In the genomic region with DNA sequence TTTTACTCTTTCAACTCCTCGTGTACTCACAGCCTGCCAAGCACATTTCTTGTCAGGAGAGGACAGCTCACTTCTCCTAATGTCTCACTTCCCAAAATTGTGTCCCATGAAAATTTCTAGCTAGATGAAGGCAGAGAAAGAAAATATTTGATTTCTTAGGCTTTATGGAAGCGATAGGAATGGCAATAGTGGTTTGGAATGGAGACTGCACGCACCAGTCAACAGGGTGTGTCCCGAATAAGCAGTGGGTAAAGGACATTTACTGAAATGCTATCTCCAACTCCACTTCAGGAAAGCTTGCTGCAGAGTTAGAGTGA, we compare ENCODE assay signal across 1 cellular context.
TF ChIP-seq lines count a peak whose summit lies in the region.

No MANE protein-coding gene starts in this region.

TF ChIP-seq in HepG2, 621 proteins besides CTCF, POLR2A, EP300 and RAD21 (continues in another document):
- TF ChIP-seq, protein P1, sequence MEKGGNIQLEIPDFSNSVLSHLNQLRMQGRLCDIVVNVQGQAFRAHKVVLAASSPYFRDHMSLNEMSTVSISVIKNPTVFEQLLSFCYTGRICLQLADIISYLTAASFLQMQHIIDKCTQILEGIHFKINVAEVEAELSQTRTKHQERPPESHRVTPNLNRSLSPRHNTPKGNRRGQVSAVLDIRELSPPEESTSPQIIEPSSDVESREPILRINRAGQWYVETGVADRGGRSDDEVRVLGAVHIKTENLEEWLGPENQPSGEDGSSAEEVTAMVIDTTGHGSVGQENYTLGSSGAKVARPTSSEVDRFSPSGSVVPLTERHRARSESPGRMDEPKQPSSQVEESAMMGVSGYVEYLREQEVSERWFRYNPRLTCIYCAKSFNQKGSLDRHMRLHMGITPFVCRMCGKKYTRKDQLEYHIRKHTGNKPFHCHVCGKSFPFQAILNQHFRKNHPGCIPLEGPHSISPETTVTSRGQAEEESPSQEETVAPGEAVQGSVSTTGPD (CRISPR knock-in tag; IDR thresholded peaks at IDR 0.05), result 0 out of 2 replicates have a peak, but pooled peaks have one; percentile 34
- TF ChIP-seq ZMYM4 (CRISPR knock-in tag; IDR thresholded peaks at IDR 0.05) (peak; percentile 34; the same call in 1 of the 2 replicates), SOX13 (IDR thresholded peaks at IDR 0.05) (no peak), SOX13 (CRISPR knock-in tag; conservative IDR thresholded peaks at IDR 0.05 in 1 of 2, IDR thresholded peaks at IDR 0.05 in 1 of 2) (0 out of 4 replicates have a peak, but pooled peaks of 1 of the 2 experiments have one; percentile 5), ZNF75D (CRISPR knock-in tag; IDR thresholded peaks at IDR 0.05; ENCODE audit: borderline replicate concordance) (no peak), TBP (CRISPR knock-in tag; IDR thresholded peaks at IDR 0.05) (no peak), SNAI1 (CRISPR knock-in tag; IDR thresholded peaks at IDR 0.05; ENCODE audit: borderline replicate concordance) (0 out of 2 replicates have a peak, but pooled peaks have one; percentile 57), ZNF30 (CRISPR knock-in tag; IDR thresholded peaks at IDR 0.05) (no peak), ZNF160 (CRISPR knock-in tag; IDR thresholded peaks at IDR 0.05) (no peak), NR2F6 (IDR thresholded peaks at IDR 0.05) (no peak), NR2F6 (CRISPR knock-in tag; IDR thresholded peaks at IDR 0.05) (no peak), ZNF577 (CRISPR knock-in tag; IDR thresholded peaks at IDR 0.05; ENCODE audit: borderline replicate concordance, low read depth) (no peak), TAF1 (CRISPR knock-in tag; IDR thresholded peaks at IDR 0.05) (0 out of 2 replicates have a peak, but pooled peaks have one; percentile 30), MAZ (IDR thresholded peaks at IDR 0.05; ENCODE audit: borderline replicate concordance, low read depth, low read length) (no peak), MAZ (CRISPR knock-in tag; IDR thresholded peaks at IDR 0.05; ENCODE audit: low read depth) (no peak), ATF7-NPFF (CRISPR knock-in tag; IDR thresholded peaks at IDR 0.05; ENCODE audit: low read depth) (no peak), SPEN (CRISPR knock-in tag; IDR thresholded peaks at IDR 0.05; ENCODE audit: low read depth) (no peak)
- TF ChIP-seq, protein P2, sequence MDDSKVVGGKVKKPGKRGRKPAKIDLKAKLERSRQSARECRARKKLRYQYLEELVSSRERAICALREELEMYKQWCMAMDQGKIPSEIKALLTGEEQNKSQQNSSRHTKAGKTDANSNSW (CRISPR knock-in tag; IDR thresholded peaks at IDR 0.05; ENCODE audit: borderline replicate concordance), result no peak
- TF ChIP-seq, protein P3, sequence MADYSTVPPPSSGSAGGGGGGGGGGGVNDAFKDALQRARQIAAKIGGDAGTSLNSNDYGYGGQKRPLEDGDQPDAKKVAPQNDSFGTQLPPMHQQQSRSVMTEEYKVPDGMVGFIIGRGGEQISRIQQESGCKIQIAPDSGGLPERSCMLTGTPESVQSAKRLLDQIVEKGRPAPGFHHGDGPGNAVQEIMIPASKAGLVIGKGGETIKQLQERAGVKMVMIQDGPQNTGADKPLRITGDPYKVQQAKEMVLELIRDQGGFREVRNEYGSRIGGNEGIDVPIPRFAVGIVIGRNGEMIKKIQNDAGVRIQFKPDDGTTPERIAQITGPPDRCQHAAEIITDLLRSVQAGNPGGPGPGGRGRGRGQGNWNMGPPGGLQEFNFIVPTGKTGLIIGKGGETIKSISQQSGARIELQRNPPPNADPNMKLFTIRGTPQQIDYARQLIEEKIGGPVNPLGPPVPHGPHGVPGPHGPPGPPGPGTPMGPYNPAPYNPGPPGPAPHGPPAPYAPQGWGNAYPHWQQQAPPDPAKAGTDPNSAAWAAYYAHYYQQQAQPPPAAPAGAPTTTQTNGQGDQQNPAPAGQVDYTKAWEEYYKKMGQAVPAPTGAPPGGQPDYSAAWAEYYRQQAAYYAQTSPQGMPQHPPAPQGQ (CRISPR knock-in tag; IDR thresholded peaks at IDR 0.05; ENCODE audit: borderline replicate concordance), result no peak
- TF ChIP-seq, protein P4, sequence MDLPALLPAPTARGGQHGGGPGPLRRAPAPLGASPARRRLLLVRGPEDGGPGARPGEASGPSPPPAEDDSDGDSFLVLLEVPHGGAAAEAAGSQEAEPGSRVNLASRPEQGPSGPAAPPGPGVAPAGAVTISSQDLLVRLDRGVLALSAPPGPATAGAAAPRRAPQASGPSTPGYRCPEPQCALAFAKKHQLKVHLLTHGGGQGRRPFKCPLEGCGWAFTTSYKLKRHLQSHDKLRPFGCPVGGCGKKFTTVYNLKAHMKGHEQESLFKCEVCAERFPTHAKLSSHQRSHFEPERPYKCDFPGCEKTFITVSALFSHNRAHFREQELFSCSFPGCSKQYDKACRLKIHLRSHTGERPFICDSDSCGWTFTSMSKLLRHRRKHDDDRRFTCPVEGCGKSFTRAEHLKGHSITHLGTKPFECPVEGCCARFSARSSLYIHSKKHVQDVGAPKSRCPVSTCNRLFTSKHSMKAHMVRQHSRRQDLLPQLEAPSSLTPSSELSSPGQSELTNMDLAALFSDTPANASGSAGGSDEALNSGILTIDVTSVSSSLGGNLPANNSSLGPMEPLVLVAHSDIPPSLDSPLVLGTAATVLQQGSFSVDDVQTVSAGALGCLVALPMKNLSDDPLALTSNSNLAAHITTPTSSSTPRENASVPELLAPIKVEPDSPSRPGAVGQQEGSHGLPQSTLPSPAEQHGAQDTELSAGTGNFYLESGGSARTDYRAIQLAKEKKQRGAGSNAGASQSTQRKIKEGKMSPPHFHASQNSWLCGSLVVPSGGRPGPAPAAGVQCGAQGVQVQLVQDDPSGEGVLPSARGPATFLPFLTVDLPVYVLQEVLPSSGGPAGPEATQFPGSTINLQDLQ (CRISPR knock-in tag; IDR thresholded peaks at IDR 0.05), result no peak
- TF ChIP-seq, protein P5, sequence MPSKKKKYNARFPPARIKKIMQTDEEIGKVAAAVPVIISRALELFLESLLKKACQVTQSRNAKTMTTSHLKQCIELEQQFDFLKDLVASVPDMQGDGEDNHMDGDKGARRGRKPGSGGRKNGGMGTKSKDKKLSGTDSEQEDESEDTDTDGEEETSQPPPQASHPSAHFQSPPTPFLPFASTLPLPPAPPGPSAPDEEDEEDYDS (CRISPR knock-in tag; IDR thresholded peaks at IDR 0.05), result peak; percentile 65; the same call in 1 of the 2 replicates
- TF ChIP-seq, protein P6, sequence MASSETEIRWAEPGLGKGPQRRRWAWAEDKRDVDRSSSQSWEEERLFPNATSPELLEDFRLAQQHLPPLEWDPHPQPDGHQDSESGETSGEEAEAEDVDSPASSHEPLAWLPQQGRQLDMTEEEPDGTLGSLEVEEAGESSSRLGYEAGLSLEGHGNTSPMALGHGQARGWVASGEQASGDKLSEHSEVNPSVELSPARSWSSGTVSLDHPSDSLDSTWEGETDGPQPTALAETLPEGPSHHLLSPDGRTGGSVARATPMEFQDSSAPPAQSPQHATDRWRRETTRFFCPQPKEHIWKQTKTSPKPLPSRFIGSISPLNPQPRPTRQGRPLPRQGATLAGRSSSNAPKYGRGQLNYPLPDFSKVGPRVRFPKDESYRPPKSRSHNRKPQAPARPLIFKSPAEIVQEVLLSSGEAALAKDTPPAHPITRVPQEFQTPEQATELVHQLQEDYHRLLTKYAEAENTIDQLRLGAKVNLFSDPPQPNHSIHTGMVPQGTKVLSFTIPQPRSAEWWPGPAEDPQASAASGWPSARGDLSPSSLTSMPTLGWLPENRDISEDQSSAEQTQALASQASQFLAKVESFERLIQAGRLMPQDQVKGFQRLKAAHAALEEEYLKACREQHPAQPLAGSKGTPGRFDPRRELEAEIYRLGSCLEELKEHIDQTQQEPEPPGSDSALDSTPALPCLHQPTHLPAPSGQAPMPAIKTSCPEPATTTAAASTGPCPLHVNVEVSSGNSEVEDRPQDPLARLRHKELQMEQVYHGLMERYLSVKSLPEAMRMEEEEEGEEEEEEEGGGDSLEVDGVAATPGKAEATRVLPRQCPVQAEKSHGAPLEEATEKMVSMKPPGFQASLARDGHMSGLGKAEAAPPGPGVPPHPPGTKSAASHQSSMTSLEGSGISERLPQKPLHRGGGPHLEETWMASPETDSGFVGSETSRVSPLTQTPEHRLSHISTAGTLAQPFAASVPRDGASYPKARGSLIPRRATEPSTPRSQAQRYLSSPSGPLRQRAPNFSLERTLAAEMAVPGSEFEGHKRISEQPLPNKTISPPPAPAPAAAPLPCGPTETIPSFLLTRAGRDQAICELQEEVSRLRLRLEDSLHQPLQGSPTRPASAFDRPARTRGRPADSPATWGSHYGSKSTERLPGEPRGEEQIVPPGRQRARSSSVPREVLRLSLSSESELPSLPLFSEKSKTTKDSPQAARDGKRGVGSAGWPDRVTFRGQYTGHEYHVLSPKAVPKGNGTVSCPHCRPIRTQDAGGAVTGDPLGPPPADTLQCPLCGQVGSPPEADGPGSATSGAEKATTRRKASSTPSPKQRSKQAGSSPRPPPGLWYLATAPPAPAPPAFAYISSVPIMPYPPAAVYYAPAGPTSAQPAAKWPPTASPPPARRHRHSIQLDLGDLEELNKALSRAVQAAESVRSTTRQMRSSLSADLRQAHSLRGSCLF (CRISPR knock-in tag; IDR thresholded peaks at IDR 0.05; ENCODE audit: borderline replicate concordance), result no peak
- TF ChIP-seq, protein P7, sequence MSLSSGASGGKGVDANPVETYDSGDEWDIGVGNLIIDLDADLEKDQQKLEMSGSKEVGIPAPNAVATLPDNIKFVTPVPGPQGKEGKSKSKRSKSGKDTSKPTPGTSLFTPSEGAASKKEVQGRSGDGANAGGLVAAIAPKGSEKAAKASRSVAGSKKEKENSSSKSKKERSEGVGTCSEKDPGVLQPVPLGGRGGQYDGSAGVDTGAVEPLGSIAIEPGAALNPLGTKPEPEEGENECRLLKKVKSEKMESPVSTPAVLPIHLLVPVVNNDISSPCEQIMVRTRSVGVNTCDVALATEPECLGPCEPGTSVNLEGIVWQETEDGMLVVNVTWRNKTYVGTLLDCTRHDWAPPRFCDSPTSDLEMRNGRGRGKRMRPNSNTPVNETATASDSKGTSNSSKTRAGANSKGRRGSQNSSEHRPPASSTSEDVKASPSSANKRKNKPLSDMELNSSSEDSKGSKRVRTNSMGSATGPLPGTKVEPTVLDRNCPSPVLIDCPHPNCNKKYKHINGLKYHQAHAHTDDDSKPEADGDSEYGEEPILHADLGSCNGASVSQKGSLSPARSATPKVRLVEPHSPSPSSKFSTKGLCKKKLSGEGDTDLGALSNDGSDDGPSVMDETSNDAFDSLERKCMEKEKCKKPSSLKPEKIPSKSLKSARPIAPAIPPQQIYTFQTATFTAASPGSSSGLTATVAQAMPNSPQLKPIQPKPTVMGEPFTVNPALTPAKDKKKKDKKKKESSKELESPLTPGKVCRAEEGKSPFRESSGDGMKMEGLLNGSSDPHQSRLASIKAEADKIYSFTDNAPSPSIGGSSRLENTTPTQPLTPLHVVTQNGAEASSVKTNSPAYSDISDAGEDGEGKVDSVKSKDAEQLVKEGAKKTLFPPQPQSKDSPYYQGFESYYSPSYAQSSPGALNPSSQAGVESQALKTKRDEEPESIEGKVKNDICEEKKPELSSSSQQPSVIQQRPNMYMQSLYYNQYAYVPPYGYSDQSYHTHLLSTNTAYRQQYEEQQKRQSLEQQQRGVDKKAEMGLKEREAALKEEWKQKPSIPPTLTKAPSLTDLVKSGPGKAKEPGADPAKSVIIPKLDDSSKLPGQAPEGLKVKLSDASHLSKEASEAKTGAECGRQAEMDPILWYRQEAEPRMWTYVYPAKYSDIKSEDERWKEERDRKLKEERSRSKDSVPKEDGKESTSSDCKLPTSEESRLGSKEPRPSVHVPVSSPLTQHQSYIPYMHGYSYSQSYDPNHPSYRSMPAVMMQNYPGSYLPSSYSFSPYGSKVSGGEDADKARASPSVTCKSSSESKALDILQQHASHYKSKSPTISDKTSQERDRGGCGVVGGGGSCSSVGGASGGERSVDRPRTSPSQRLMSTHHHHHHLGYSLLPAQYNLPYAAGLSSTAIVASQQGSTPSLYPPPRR (CRISPR knock-in tag; IDR thresholded peaks at IDR 0.05; ENCODE audit: borderline replicate concordance), result no peak
- TF ChIP-seq, protein P8, sequence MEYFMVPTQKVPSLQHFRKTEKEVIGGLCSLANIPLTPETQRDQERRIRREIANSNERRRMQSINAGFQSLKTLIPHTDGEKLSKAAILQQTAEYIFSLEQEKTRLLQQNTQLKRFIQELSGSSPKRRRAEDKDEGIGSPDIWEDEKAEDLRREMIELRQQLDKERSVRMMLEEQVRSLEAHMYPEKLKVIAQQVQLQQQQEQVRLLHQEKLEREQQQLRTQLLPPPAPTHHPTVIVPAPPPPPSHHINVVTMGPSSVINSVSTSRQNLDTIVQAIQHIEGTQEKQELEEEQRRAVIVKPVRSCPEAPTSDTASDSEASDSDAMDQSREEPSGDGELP (IDR thresholded peaks at IDR 0.05; ENCODE audit: borderline replicate concordance, low read depth), result no peak
- TF ChIP-seq, protein P9, sequence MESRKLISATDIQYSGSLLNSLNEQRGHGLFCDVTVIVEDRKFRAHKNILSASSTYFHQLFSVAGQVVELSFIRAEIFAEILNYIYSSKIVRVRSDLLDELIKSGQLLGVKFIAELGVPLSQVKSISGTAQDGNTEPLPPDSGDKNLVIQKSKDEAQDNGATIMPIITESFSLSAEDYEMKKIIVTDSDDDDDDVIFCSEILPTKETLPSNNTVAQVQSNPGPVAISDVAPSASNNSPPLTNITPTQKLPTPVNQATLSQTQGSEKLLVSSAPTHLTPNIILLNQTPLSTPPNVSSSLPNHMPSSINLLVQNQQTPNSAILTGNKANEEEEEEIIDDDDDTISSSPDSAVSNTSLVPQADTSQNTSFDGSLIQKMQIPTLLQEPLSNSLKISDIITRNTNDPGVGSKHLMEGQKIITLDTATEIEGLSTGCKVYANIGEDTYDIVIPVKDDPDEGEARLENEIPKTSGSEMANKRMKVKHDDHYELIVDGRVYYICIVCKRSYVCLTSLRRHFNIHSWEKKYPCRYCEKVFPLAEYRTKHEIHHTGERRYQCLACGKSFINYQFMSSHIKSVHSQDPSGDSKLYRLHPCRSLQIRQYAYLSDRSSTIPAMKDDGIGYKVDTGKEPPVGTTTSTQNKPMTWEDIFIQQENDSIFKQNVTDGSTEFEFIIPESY (CRISPR knock-in tag; IDR thresholded peaks at IDR 0.05), result no peak
- TF ChIP-seq, protein P10, sequence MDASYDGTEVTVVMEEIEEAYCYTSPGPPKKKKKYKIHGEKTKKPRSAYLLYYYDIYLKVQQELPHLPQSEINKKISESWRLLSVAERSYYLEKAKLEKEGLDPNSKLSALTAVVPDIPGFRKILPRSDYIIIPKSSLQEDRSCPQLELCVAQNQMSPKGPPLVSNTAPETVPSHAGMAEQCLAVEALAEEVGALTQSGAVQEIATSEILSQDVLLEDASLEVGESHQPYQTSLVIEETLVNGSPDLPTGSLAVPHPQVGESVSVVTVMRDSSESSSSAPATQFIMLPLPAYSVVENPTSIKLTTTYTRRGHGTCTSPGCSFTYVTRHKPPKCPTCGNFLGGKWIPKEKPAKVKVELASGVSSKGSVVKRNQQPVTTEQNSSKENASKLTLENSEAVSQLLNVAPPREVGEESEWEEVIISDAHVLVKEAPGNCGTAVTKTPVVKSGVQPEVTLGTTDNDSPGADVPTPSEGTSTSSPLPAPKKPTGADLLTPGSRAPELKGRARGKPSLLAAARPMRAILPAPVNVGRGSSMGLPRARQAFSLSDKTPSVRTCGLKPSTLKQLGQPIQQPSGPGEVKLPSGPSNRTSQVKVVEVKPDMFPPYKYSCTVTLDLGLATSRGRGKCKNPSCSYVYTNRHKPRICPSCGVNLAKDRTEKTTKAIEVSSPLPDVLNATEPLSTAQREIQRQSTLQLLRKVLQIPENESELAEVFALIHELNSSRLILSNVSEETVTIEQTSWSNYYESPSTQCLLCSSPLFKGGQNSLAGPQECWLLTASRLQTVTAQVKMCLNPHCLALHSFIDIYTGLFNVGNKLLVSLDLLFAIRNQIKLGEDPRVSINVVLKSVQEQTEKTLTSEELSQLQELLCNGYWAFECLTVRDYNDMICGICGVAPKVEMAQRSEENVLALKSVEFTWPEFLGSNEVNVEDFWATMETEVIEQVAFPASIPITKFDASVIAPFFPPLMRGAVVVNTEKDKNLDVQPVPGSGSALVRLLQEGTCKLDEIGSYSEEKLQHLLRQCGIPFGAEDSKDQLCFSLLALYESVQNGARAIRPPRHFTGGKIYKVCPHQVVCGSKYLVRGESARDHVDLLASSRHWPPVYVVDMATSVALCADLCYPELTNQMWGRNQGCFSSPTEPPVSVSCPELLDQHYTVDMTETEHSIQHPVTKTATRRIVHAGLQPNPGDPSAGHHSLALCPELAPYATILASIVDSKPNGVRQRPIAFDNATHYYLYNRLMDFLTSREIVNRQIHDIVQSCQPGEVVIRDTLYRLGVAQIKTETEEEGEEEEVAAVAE (CRISPR knock-in tag; IDR thresholded peaks at IDR 0.05; ENCODE audit: borderline replicate concordance), result no peak; the same call in 1 of the 2 replicates
